In the genomic region with DNA sequence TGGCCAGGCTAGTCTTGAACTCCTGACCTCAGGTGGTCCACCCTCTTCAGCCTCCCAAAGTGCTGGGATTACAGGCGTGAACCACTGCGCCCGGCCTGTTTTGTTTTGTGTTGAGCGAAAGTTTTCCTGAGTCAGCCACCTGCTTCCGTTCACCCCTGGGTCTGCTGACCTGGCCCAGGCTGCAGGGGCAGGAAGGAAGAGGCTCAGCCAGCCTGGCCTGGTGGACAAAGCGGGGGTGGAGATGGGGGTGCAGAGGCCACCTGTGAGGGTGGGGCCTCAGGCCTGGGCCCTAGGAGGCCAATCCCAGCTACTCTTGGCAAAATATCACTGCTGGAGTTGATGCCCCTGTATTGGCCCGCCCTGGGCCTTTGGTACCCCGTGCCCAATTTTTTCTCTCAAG, we compare ENCODE assay signal across 6 cellular contexts. TPM values are rescaled to one million over a fixed set of nuclear protein-coding genes. Genes with fewer than 3 reads are reported as not detected.
"Had no signal": no experiment of that assay in that cellular context is flagged by ENCODE, and none has a peak within 500 bp of the region (broad histone marks: within the 10 kb centered on the region; RNA-seq: fewer than 3 reads in every experiment).

No MANE protein-coding gene starts in this region.

RNA-seq across cellular contexts. Expression of a gene that starts 3.7 kb away (rescaled TPM):
- total RNA-seq: astrocyte, body of pancreas, M059J, PC-3, SJSA1 had no signal
- polyA plus RNA-seq: SK-N-SH had no signal
